23 cellular contexts compared by ENCODE assay signal in genomic region chr14:34667007-34667406, GRCh38.
"Had no signal": no experiment of that assay in that cellular context is flagged by ENCODE, and none has a peak within 500 bp of the region (broad histone marks: within the 10 kb centered on the region; RNA-seq: fewer than 3 reads in every experiment).

No MANE protein-coding gene starts in this region.

- ATAC-seq: left lung; lower lobe of right lung; natural killer cell; right cardiac atrium; stimulated activated effector memory CD8-positive, alpha-beta T cell treated with anti-CD3 and anti-CD28 coated beads, Interleukin-12 subunit alpha, Interleukin-12 subunit beta, amount 100 ng/mL, for 72 hours had no signal

- H3K4me1 ChIP-seq: esophagus squamous epithelium, lower lobe of right lung, neural progenitor cell had no signal

- H3K4me3 ChIP-seq: esophagus squamous epithelium, left lung, lower lobe of right lung, neural progenitor cell, upper lobe of left lung had no signal

- H2AFZ ChIP-seq: neural progenitor cell had no signal

- H3K4me2 ChIP-seq: neural progenitor cell had no signal

- H3K27me3 ChIP-seq: esophagus squamous epithelium, left lung, neural progenitor cell, upper lobe of left lung had no signal

- H3K9me3 ChIP-seq: esophagus squamous epithelium, left lung, lower lobe of right lung, upper lobe of left lung had no signal

- H3K36me3 ChIP-seq: esophagus squamous epithelium, left lung, lower lobe of right lung, neural progenitor cell, upper lobe of left lung had no signal

- H3K9ac ChIP-seq: neural progenitor cell had no signal

- H3K27ac ChIP-seq: lower lobe of right lung, neural progenitor cell, upper lobe of left lung had no signal

- DNase-seq: activated CD4-positive, alpha-beta T cell treated with anti-CD3 and anti-CD28 coated beads for 4 hours; activated CD4-positive, alpha-beta T cell treated with anti-CD3 and anti-CD28 coated beads, Interleukin-2, amount 50 U/mL, for 4 hours; activated CD8-positive, alpha-beta memory T cell treated with anti-CD3 and anti-CD28 coated beads, Interleukin-2, amount 50 U/mL, for 48 hours; activated gamma-delta T cell; activated naive CD4-positive, alpha-beta T cell treated with anti-CD3 and anti-CD28 coated beads, Interleukin-2, amount 10 ng/mL, durations not matched to agents 7 days and 5 days; activated naive CD8-positive, alpha-beta T cell treated with anti-CD3 and anti-CD28 coated beads, Interleukin-2, amount 10 ng/mL, durations not matched to agents 7 days and 5 days; activated T-cell treated with anti-CD3 and anti-CD28 coated beads, Interleukin-2, amount 50 U/mL, for 24 hours; amniotic stem cell; dermis blood vessel endothelial cell; effector CD8-positive, alpha-beta T cell; esophagus squamous epithelium; foreskin melanocyte; left lung; lower lobe of right lung; mesendoderm; natural killer cell; occipital lobe; posterior cingulate gyrus; right cardiac atrium; stimulated activated CD4-positive, alpha-beta T cell treated with anti-CD3 and anti-CD28 coated beads, Interleukin-4, amount 100 ng/mL, for 24 hours; upper lobe of left lung had no signal
